ENCODE assay signal across 13 cellular contexts in genomic region chr1:66685670-66686069, GRCh38.
"Had no signal": no experiment of that assay in that cellular context is flagged by ENCODE, and none has a peak within 500 bp of the region (broad histone marks: within the 10 kb centered on the region; RNA-seq: fewer than 3 reads in every experiment).

No MANE protein-coding gene starts in this region.

- ATAC-seq: activated CD8-positive, alpha-beta T cell treated with anti-CD3 and anti-CD28 coated beads, Interleukin-2, amount 10 ng/mL, durations not matched to agents 7 days and 5 days; activated naive CD4-positive, alpha-beta T cell treated with anti-CD3 and anti-CD28 coated beads, Interleukin-2, amount 50 U/mL, for 72 hours; left lobe of liver; naive thymus-derived CD8-positive, alpha-beta T cell had no signal

- DNase-seq: activated CD4-positive, CD25-positive, alpha-beta regulatory T cell; activated CD8-positive, alpha-beta memory T cell treated with anti-CD3 and anti-CD28 coated beads, Interleukin-2, amount 50 U/mL, for 4 hours; activated CD8-positive, alpha-beta T cell treated with anti-CD3 and anti-CD28 coated beads, Interleukin-2, amount 10 ng/mL, durations not matched to agents 7 days and 5 days; activated gamma-delta T cell; activated T-cell treated with anti-CD3 and anti-CD28 coated beads, Interleukin-2, amount 50 U/mL, for 48 hours; amygdala; islet precursor cell; naive thymus-derived CD8-positive, alpha-beta T cell; retina; stimulated activated CD4-positive, alpha-beta T cell treated with anti-CD3 and anti-CD28 coated beads, Interleukin-4, amount 100 ng/mL, for 24 hours; stimulated activated naive CD4-positive, alpha-beta T cell had no signal
